ENCODE assay signal across 8 cellular contexts in genomic region chr11:125568970-125569912, GRCh38. TPM values are rescaled to one million over a fixed set of nuclear protein-coding genes. Genes with fewer than 3 reads are reported as not detected.
DNase-seq lines count a peak whose midpoint lies in the region; ATAC-seq and TF ChIP-seq lines count a peak whose summit lies in the region.

TSS of gene EI24 (plus strand) at chr11:125569477. CDS start at chr11:125572528, 3,051 bp downstream.

- H3K4me2 ChIP-seq in mammary epithelial cell (ENCODE audit: insufficient read depth, low read depth, low read length) (peak within 1 kb of the TSS; percentile 89), smooth muscle cell (peak within 1 kb of the TSS; percentile 94)

- H2AFZ ChIP-seq in mammary epithelial cell (ENCODE audit: low read depth, low read length) (peak within 1 kb of the TSS; percentile 96), smooth muscle cell (ENCODE audit: low read depth) (peak within 1 kb of the TSS; percentile 99)

- H3K4me1 ChIP-seq in mammary epithelial cell (ENCODE audit: insufficient read depth, low read length) (peaks cover 9% of the 10 kb centered on the region), smooth muscle cell (ENCODE audit: low read depth) (peaks cover 12% of the 10 kb centered on the region)

- no TSS peak for BruUV-seq in mammary epithelial cell (replicated peaks; lab: Mats Ljungman, UMichigan)

- H3K79me2 ChIP-seq in mammary epithelial cell (ENCODE audit: insufficient read depth, low read length) (peaks cover 43% of the 10 kb centered on the region), smooth muscle cell (ENCODE audit: low read depth) (peaks cover 33% of the 10 kb centered on the region)

- H3F3A ChIP-seq in smooth muscle cell (ENCODE audit: low read depth), result no peaks in the 10 kb centered on the region

- ATAC-seq in GM18868 (IDR thresholded peaks at IDR 0.05; ENCODE audit: unreplicated experiment) (peak; percentile 95), HG03108 (IDR thresholded peaks at IDR 0.05; ENCODE audit: unreplicated experiment) (peak; percentile 99)

- intact Hi-C loops in mammary epithelial cell (cut with micrococcal nuclease), result loop anchor here (1.0 kb wide), 2 partner anchors 23 to 55 kb away; partner anchors contain the start of gene STT3A

- H3K9ac ChIP-seq in mammary epithelial cell (ENCODE audit: insufficient read depth, low read length) (peak within 1 kb of the TSS; percentile 93), smooth muscle cell (ENCODE audit: low read depth) (peak within 1 kb of the TSS; percentile 79)

- WGBS in mammary epithelial cell (ENCODE audit: low coverage, missing lambda C conversion rate), result 5% methylated on average over 14 of the region's 83 CpGs
- 3% methylated on average over 72 of the region's 83 CpGs for WGBS in smooth muscle cell (ENCODE audit: low lambda C conversion rate)

- in situ Hi-C loops in mammary epithelial cell (cut with MboI; ENCODE audit: low sequenced_read_pairs in 2 of 2), result no loop called here

- DNase-seq in AG04450 (ENCODE audit: low read depth, low spot score), result peak; percentile 78
- peak; percentile 78 for DNase-seq in NCI-H2196 treated with DMSO at 0.1 percent for 48 hours (lab: John Stamatoyannopoulos, UW; ENCODE audit: unreplicated experiment)
- DNase-seq in WERI-Rb-1, result peak; percentile 95
- DNase-seq in mammary epithelial cell, result peak; percentile 90
- peak; percentile 95 for DNase-seq in iPS-NIHi11 (ENCODE audit: low spot score)
- peak; percentile 73 for DNase-seq in smooth muscle cell (lab: John Stamatoyannopoulos, UW; ENCODE audit: unreplicated experiment)

- H3K27ac ChIP-seq in AG04450 (ENCODE audit: low read depth, low read length) (peak within 1 kb of the TSS; percentile 31), WERI-Rb-1 (peak within 1 kb of the TSS; percentile 90), mammary epithelial cell (ENCODE audit: insufficient read depth, low read depth, low read length) (peak within 1 kb of the TSS; percentile 78), smooth muscle cell (ENCODE audit: low read depth) (peak within 1 kb of the TSS; percentile 24)

- H3K27me3 ChIP-seq in AG04450 (ENCODE audit: control insufficient read depth, insufficient read depth, low read length), result no peaks in the 10 kb centered on the region
- no peaks in the 10 kb centered on the region for H3K27me3 ChIP-seq in WERI-Rb-1 (ENCODE audit: insufficient read depth, low read depth, severe bottlenecking)
- H3K27me3 ChIP-seq in mammary epithelial cell (ENCODE audit: insufficient read depth, low read length), result no peaks in the 10 kb centered on the region
- H3K27me3 ChIP-seq in smooth muscle cell (ENCODE audit: low read depth), result no peaks in the 10 kb centered on the region

- dilution Hi-C loops in mammary epithelial cell (cut with HindIII; ENCODE audit: low sequenced_read_pairs), result no loop called here

- H4K20me1 ChIP-seq in mammary epithelial cell (ENCODE audit: insufficient read depth, low read length) (no peaks in the 10 kb centered on the region), smooth muscle cell (ENCODE audit: low read depth) (no peaks in the 10 kb centered on the region)

- H3K9me3 ChIP-seq in AG04450 (ENCODE audit: control insufficient read depth, insufficient read depth, low read length) (no peaks in the 10 kb centered on the region), WERI-Rb-1 (ENCODE audit: severe bottlenecking) (no peaks in the 10 kb centered on the region), mammary epithelial cell (replicated peaks; ENCODE audit: insufficient read depth, low read length) (no peaks in the 10 kb centered on the region), smooth muscle cell (replicated peaks; ENCODE audit: low read depth) (no peaks in the 10 kb centered on the region)

- POLR2A ChIA-PET in AG04450 (lab: Yijun Ruan, JAX), result interaction anchor here (0.8 to 1.9 kb wide), 4 partner anchors 23 to 76 kb away, joined by 3 to 14 read pairs (median 6); partner anchors contain the start of genes FEZ1 and STT3A

- TF ChIP-seq CTCF in AG04450 (IDR thresholded peaks at IDR 0.05; ENCODE audit: low read depth, low read length) (peak; percentile 71), WERI-Rb-1 (IDR thresholded peaks at IDR 0.05; ENCODE audit: low read depth, low read length) (peak; percentile 90), mammary epithelial cell (conservative IDR thresholded peaks at IDR 0.05 in 1 of 2, IDR thresholded peaks at IDR 0.05 in 1 of 2; ENCODE audit: extremely low read depth in 1 of 2, insufficient read depth in 1 of 2, low read depth in 1 of 2, low read length in 2 of 2) (peak; percentile 40 to 78), smooth muscle cell (IDR thresholded peaks at IDR 0.05; ENCODE audit: borderline replicate concordance, insufficient read depth, poor library complexity, severe bottlenecking) (peak; percentile 54)

- H3K4me3 ChIP-seq in AG04450 (ENCODE audit: low read depth, low read length) (peak within 1 kb of the TSS; percentile 96), WERI-Rb-1 (ENCODE audit: low read depth, low read length) (peak within 1 kb of the TSS; percentile 70), mammary epithelial cell (replicated peaks in 1 of 3; ENCODE audit: insufficient read depth in 1 of 3, low read depth in 2 of 3, low read length in 3 of 3) (peak within 1 kb of the TSS; percentile 57 to 82 (median 77)), smooth muscle cell (peak within 1 kb of the TSS; percentile 83)

- H3K36me3 ChIP-seq in WERI-Rb-1, result peaks cover 14% of the 10 kb centered on the region
- H3K36me3 ChIP-seq in mammary epithelial cell (ENCODE audit: insufficient read depth, low read length), result peaks cover 8% of the 10 kb centered on the region
- no peaks in the 10 kb centered on the region for H3K36me3 ChIP-seq in smooth muscle cell (ENCODE audit: low read depth)

- CTCF ChIA-PET in AG04450 (lab: Charles Lee), result interaction anchor here (0.6 to 1.0 kb wide), 6 partner anchors 12 to 625 kb away, joined by 3 to 5 read pairs (median 3); no protein-coding TSS in a partner anchor
- CTCF ChIA-PET in mammary epithelial cell (lab: Charles Lee; ENCODE audit: low non-redundant PET), result interaction anchor here (0.6 to 0.7 kb wide), 4 partner anchors 85 to 445 kb away, joined by 3 to 8 read pairs (median 4); no protein-coding TSS in a partner anchor

RNA-seq across cellular contexts. Expression of gene EI24, which starts in this region (rescaled TPM):
- polyA plus RNA-seq in AG04450 (2011; rRNA removed) (129 and 150 TPM in 2 replicates), mammary epithelial cell (266 TPM), smooth muscle cell (154 and 158 TPM in 2 replicates)
- 75.5 and 87.7 TPM in 2 replicates for polyA minus RNA-seq in AG04450 (2011; rRNA and poly(A)+ RNA removed)
- total RNA-seq in mammary epithelial cell (100 to 1,000 TPM; 127 to 162 TPM), smooth muscle cell (124 and 130 TPM in 2 replicates)
- 185 TPM for polyA minus RNA-seq in mammary epithelial cell

Comparison
In these comparisons a context has a peak if more than half of its experiments do, and no peak if none do; other contexts are left out.
1. Peak in every context shown above with its lines: DNase-seq, ATAC-seq, H3K4me3 ChIP-seq and H3K27ac ChIP-seq.
2. H3K27ac ChIP-seq: peak in every context shown above with its lines; median percentile 90 in WERI-Rb-1; 78 in mammary epithelial cell; 31 in AG04450; 24 in smooth muscle cell.